In the genomic region with DNA sequence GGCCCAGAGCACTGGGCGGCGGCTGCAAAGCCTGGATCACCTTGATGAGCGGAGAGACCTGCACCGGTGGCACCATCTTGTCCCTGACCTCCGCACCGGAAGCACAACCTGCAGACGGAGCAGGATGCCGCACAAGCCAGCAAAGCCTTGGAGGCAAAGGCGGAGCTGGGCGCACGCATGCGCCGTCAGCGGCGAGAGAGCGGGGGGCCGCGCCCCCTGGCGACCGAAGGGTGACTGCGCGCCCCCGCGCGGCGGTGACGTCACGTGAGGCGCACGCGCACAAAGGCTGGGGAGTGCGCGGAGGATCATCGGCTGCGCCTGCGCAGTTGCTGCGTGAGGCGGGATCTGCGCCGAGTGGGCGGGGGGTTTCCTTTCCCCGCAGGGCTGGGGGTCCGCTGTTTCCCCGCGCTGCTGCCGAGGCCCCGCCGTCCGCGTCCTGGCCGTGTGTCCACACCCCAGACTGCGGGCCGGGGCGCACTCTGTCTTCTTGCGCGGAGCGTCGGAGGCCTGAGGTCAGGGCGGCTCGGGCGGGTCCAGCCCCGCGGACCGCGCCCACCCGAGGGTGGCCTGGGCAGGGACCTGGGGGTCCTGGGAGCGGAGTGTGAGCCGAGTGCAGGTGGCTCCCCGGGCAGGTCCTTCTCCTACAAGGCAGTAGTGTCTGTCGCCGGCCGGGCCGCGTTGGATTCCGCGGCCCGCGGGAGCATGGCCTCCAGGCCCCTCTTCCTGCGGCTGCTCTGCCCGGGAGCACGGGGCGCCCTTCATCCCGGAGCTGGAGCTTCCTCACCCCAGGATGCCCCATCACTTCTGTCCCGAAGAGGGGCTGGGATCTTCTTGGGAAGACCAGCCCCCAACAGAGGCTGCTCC, we compare ENCODE assay signal across 1 cellular context.
A peak's percentile ranks its signal among the peaks of the same experiment; 100 is the strongest.
TF ChIP-seq lines count a peak whose summit lies in the region.

TSS of gene ATP5ME (minus strand) at position 105 of the 864 bp plus-strand sequence. CDS start at position 76, 29 bp downstream.
TSS of gene MYL5 (plus strand) at position 371 of the 864 bp plus-strand sequence. CDS start 3,485 bp downstream, outside the sequence.

TF ChIP-seq in HepG2, 621 proteins besides CTCF, POLR2A, EP300 and RAD21 (continued from another document and continues in another):
- TF ChIP-seq AHR (CRISPR knock-in tag; IDR thresholded peaks at IDR 0.05), result peak; percentile 43; the same call in 1 of the 2 replicates
- no peak for TF ChIP-seq CC2D1A (CRISPR knock-in tag; IDR thresholded peaks at IDR 0.05)
- TF ChIP-seq ZNF549 (CRISPR knock-in tag; IDR thresholded peaks at IDR 0.05), result no peak
- TF ChIP-seq HOXA9 (CRISPR knock-in tag; IDR thresholded peaks at IDR 0.05; ENCODE audit: borderline replicate concordance), result no peak
- no peak for TF ChIP-seq SMYD3 (CRISPR knock-in tag; IDR thresholded peaks at IDR 0.05)
- TF ChIP-seq RORA (CRISPR knock-in tag; IDR thresholded peaks at IDR 0.05), result no peak
- no peak for TF ChIP-seq RFX1 (IDR thresholded peaks at IDR 0.05)
- no peak for TF ChIP-seq GABPA (IDR thresholded peaks at IDR 0.05; ENCODE audit: low read depth, low read length)
- TF ChIP-seq GABPA (CRISPR knock-in tag; IDR thresholded peaks at IDR 0.05; ENCODE audit: low read depth), result peak; percentile 92
- no peak for TF ChIP-seq SNAPC5 (CRISPR knock-in tag; IDR thresholded peaks at IDR 0.05; ENCODE audit: borderline replicate concordance)
- TF ChIP-seq, protein P1, sequence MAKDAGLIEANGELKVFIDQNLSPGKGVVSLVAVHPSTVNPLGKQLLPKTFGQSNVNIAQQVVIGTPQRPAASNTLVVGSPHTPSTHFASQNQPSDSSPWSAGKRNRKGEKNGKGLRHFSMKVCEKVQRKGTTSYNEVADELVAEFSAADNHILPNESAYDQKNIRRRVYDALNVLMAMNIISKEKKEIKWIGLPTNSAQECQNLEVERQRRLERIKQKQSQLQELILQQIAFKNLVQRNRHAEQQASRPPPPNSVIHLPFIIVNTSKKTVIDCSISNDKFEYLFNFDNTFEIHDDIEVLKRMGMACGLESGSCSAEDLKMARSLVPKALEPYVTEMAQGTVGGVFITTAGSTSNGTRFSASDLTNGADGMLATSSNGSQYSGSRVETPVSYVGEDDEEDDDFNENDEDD (CRISPR knock-in tag; IDR thresholded peaks at IDR 0.05; ENCODE audit: borderline replicate concordance), result peak; percentile 75; the same call in 1 of the 2 replicates
- 0 out of 2 replicates have a peak, but pooled peaks have one; percentile 4 for TF ChIP-seq ZMYM3 (CRISPR knock-in tag; IDR thresholded peaks at IDR 0.05)
- peak; percentile 85 for TF ChIP-seq ZNF414 (CRISPR knock-in tag; IDR thresholded peaks at IDR 0.05)
- TF ChIP-seq, protein P2, sequence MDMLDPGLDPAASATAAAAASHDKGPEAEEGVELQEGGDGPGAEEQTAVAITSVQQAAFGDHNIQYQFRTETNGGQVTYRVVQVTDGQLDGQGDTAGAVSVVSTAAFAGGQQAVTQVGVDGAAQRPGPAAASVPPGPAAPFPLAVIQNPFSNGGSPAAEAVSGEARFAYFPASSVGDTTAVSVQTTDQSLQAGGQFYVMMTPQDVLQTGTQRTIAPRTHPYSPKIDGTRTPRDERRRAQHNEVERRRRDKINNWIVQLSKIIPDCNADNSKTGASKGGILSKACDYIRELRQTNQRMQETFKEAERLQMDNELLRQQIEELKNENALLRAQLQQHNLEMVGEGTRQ (IDR thresholded peaks at IDR 0.05; ENCODE audit: low read depth, low read length), result peak; percentile 80
- TF ChIP-seq, protein P2 (CRISPR knock-in tag; IDR thresholded peaks at IDR 0.05; ENCODE audit: borderline replicate concordance), result peak; percentile 60; the same call in 1 of the 2 replicates
- peak; percentile 88 for TF ChIP-seq ZNF563 (CRISPR knock-in tag; IDR thresholded peaks at IDR 0.05)
- TF ChIP-seq ZNF44 (CRISPR knock-in tag; IDR thresholded peaks at IDR 0.05), result peak; percentile 51; the same call in 1 of the 2 replicates
- TF ChIP-seq ZNF83 (CRISPR knock-in tag; IDR thresholded peaks at IDR 0.05; ENCODE audit: borderline replicate concordance), result peak; percentile 31; the same call in 1 of the 2 replicates
- TF ChIP-seq RFX5 (IDR thresholded peaks at IDR 0.05; ENCODE audit: low read depth, low read length), result peak; percentile 80
- TF ChIP-seq, protein P3, sequence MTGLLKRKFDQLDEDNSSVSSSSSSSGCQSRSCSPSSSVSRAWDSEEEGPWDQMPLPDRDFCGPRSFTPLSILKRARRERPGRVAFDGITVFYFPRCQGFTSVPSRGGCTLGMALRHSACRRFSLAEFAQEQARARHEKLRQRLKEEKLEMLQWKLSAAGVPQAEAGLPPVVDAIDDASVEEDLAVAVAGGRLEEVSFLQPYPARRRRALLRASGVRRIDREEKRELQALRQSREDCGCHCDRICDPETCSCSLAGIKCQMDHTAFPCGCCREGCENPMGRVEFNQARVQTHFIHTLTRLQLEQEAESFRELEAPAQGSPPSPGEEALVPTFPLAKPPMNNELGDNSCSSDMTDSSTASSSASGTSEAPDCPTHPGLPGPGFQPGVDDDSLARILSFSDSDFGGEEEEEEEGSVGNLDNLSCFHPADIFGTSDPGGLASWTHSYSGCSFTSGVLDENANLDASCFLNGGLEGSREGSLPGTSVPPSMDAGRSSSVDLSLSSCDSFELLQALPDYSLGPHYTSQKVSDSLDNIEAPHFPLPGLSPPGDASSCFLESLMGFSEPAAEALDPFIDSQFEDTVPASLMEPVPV (CRISPR knock-in tag; IDR thresholded peaks at IDR 0.05), result no peak
- 0 out of 2 replicates have a peak, but pooled peaks have one; percentile 19 for TF ChIP-seq KDM4B (CRISPR knock-in tag; IDR thresholded peaks at IDR 0.05)
- TF ChIP-seq, protein P4, sequence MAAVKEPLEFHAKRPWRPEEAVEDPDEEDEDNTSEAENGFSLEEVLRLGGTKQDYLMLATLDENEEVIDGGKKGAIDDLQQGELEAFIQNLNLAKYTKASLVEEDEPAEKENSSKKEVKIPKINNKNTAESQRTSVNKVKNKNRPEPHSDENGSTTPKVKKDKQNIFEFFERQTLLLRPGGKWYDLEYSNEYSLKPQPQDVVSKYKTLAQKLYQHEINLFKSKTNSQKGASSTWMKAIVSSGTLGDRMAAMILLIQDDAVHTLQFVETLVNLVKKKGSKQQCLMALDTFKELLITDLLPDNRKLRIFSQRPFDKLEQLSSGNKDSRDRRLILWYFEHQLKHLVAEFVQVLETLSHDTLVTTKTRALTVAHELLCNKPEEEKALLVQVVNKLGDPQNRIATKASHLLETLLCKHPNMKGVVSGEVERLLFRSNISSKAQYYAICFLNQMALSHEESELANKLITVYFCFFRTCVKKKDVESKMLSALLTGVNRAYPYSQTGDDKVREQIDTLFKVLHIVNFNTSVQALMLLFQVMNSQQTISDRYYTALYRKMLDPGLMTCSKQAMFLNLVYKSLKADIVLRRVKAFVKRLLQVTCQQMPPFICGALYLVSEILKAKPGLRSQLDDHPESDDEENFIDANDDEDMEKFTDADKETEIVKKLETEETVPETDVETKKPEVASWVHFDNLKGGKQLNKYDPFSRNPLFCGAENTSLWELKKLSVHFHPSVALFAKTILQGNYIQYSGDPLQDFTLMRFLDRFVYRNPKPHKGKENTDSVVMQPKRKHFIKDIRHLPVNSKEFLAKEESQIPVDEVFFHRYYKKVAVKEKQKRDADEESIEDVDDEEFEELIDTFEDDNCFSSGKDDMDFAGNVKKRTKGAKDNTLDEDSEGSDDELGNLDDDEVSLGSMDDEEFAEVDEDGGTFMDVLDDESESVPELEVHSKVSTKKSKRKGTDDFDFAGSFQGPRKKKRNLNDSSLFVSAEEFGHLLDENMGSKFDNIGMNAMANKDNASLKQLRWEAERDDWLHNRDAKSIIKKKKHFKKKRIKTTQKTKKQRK (IDR thresholded peaks at IDR 0.05; ENCODE audit: low read length), result no peak
- TF ChIP-seq NR0B2 (CRISPR knock-in tag; IDR thresholded peaks at IDR 0.05), result peak; percentile 39; the same call in 1 of the 2 replicates
- peak; percentile 63; the same call in 1 of the 2 replicates for TF ChIP-seq ZNF274 (CRISPR knock-in tag; IDR thresholded peaks at IDR 0.05)
- peak; percentile 79 for TF ChIP-seq ARID4A (CRISPR knock-in tag; IDR thresholded peaks at IDR 0.05; ENCODE audit: borderline replicate concordance)
- 0 out of 2 replicates have a peak, but pooled peaks have one; percentile 46 for TF ChIP-seq TIGD3 (CRISPR knock-in tag; IDR thresholded peaks at IDR 0.05; ENCODE audit: borderline replicate concordance)
- no peak for TF ChIP-seq ZSCAN30 (CRISPR knock-in tag; IDR thresholded peaks at IDR 0.05)
- no peak for TF ChIP-seq RCOR2 (CRISPR knock-in tag; IDR thresholded peaks at IDR 0.05)
- peak; percentile 3; the same call in 1 of the 2 replicates for TF ChIP-seq ZNF713 (CRISPR knock-in tag; IDR thresholded peaks at IDR 0.05)
- peak; percentile 81 for TF ChIP-seq ZNF263 (CRISPR knock-in tag; IDR thresholded peaks at IDR 0.05)
- no peak; the same call in 1 of the 2 replicates for TF ChIP-seq MEIS1 (CRISPR knock-in tag; IDR thresholded peaks at IDR 0.05; ENCODE audit: borderline replicate concordance)
- TF ChIP-seq ZNF546 (CRISPR knock-in tag; conservative IDR thresholded peaks at IDR 0.05), result peak; percentile 71; the same call in 1 of the 2 replicates
- no peak for TF ChIP-seq JUNB (CRISPR knock-in tag; IDR thresholded peaks at IDR 0.05; ENCODE audit: borderline replicate concordance)
- TF ChIP-seq ETV5 (CRISPR knock-in tag; IDR thresholded peaks at IDR 0.05; ENCODE audit: borderline replicate concordance), result peak; percentile 79
- TF ChIP-seq CBFB (CRISPR knock-in tag; IDR thresholded peaks at IDR 0.05), result peak; percentile 66
- TF ChIP-seq ONECUT2 (CRISPR knock-in tag; IDR thresholded peaks at IDR 0.05), result no peak
- peak; percentile 10; the same call in 1 of the 2 replicates for TF ChIP-seq ZNF792 (CRISPR knock-in tag; IDR thresholded peaks at IDR 0.05)
- TF ChIP-seq ZNF20 (CRISPR knock-in tag; IDR thresholded peaks at IDR 0.05), result 0 out of 2 replicates have a peak, but pooled peaks have one; percentile 51
- no peak for TF ChIP-seq MATR3 (CRISPR knock-in tag; IDR thresholded peaks at IDR 0.05)
- no peak; the same call in 1 of the 2 replicates for TF ChIP-seq MTA1 (CRISPR knock-in tag; IDR thresholded peaks at IDR 0.05; ENCODE audit: borderline replicate concordance)
- peak; percentile 58; the same call in 1 of the 2 replicates for TF ChIP-seq ISL2 (CRISPR knock-in tag; IDR thresholded peaks at IDR 0.05)
- TF ChIP-seq ZNF720 (CRISPR knock-in tag; IDR thresholded peaks at IDR 0.05), result no peak
- TF ChIP-seq ATF5 (CRISPR knock-in tag; IDR thresholded peaks at IDR 0.05; ENCODE audit: low read depth), result peak; percentile 65; the same call in 1 of the 2 replicates
- TF ChIP-seq ZKSCAN5 (CRISPR knock-in tag; IDR thresholded peaks at IDR 0.05), result no peak
